ENCODE assay signal across 1 cellular context in the genomic region with DNA sequence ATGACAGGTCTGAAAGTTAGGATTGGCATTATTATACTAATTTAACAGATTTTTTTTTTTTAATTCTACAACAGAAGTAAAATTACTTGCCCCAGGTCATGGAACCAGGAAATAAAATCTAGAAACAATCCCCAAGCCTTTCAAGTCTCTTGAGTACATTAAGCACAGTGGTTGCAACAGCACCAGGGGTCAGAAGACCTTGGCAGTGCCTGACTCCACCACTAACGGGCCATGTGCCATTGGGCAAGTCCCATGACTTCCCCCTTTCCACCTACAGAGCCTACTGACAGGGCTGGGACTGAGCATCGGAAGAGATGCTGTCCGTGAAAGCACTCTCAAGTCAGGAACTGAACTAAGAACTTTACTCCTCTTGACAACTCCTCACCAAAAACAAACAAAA.
TF ChIP-seq lines count a peak whose summit lies in the region.

No MANE protein-coding gene starts in this region.

TF ChIP-seq in GM23338, 12 proteins besides CTCF, POLR2A, EP300 and RAD21 (continued from another document):
- TF ChIP-seq, protein P1, sequence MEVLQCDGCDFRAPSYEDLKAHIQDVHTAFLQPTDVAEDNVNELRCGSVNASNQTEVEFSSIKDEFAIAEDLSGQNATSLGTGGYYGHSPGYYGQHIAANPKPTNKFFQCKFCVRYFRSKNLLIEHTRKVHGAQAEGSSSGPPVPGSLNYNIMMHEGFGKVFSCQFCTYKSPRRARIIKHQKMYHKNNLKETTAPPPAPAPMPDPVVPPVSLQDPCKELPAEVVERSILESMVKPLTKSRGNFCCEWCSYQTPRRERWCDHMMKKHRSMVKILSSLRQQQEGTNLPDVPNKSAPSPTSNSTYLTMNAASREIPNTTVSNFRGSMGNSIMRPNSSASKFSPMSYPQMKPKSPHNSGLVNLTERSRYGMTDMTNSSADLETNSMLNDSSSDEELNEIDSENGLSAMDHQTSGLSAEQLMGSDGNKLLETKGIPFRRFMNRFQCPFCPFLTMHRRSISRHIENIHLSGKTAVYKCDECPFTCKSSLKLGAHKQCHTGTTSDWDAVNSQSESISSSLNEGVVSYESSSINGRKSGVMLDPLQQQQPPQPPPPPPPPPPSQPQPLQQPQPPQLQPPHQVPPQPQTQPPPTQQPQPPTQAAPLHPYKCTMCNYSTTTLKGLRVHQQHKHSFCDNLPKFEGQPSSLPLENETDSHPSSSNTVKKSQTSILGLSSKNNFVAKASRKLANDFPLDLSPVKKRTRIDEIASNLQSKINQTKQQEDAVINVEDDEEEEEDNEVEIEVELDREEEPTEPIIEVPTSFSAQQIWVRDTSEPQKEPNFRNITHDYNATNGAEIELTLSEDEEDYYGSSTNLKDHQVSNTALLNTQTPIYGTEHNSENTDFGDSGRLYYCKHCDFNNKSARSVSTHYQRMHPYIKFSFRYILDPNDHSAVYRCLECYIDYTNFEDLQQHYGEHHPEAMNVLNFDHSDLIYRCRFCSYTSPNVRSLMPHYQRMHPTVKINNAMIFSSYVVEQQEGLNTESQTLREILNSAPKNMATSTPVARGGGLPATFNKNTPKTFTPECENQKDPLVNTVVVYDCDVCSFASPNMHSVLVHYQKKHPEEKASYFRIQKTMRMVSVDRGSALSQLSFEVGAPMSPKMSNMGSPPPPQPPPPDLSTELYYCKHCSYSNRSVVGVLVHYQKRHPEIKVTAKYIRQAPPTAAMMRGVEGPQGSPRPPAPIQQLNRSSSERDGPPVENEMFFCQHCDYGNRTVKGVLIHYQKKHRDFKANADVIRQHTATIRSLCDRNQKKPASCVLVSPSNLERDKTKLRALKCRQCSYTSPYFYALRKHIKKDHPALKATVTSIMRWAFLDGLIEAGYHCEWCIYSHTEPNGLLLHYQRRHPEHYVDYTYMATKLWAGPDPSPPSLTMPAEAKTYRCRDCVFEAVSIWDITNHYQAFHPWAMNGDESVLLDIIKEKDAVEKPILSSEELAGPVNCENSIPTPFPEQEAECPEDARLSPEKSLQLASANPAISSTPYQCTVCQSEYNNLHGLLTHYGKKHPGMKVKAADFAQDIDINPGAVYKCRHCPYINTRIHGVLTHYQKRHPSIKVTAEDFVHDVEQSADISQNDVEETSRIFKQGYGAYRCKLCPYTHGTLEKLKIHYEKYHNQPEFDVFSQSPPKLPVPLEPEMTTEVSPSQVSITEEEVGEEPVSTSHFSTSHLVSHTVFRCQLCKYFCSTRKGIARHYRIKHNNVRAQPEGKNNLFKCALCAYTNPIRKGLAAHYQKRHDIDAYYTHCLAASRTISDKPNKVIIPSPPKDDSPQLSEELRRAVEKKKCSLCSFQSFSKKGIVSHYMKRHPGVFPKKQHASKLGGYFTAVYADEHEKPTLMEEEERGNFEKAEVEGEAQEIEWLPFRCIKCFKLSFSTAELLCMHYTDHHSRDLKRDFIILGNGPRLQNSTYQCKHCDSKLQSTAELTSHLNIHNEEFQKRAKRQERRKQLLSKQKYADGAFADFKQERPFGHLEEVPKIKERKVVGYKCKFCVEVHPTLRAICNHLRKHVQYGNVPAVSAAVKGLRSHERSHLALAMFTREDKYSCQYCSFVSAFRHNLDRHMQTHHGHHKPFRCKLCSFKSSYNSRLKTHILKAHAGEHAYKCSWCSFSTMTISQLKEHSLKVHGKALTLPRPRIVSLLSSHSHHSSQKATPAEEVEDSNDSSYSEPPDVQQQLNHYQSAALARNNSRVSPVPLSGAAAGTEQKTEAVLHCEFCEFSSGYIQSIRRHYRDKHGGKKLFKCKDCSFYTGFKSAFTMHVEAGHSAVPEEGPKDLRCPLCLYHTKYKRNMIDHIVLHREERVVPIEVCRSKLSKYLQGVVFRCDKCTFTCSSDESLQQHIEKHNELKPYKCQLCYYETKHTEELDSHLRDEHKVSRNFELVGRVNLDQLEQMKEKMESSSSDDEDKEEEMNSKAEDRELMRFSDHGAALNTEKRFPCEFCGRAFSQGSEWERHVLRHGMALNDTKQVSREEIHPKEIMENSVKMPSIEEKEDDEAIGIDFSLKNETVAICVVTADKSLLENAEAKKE (CRISPR knock-in tag; IDR thresholded peaks at IDR 0.05), result no peak
- TF ChIP-seq, protein P2, sequence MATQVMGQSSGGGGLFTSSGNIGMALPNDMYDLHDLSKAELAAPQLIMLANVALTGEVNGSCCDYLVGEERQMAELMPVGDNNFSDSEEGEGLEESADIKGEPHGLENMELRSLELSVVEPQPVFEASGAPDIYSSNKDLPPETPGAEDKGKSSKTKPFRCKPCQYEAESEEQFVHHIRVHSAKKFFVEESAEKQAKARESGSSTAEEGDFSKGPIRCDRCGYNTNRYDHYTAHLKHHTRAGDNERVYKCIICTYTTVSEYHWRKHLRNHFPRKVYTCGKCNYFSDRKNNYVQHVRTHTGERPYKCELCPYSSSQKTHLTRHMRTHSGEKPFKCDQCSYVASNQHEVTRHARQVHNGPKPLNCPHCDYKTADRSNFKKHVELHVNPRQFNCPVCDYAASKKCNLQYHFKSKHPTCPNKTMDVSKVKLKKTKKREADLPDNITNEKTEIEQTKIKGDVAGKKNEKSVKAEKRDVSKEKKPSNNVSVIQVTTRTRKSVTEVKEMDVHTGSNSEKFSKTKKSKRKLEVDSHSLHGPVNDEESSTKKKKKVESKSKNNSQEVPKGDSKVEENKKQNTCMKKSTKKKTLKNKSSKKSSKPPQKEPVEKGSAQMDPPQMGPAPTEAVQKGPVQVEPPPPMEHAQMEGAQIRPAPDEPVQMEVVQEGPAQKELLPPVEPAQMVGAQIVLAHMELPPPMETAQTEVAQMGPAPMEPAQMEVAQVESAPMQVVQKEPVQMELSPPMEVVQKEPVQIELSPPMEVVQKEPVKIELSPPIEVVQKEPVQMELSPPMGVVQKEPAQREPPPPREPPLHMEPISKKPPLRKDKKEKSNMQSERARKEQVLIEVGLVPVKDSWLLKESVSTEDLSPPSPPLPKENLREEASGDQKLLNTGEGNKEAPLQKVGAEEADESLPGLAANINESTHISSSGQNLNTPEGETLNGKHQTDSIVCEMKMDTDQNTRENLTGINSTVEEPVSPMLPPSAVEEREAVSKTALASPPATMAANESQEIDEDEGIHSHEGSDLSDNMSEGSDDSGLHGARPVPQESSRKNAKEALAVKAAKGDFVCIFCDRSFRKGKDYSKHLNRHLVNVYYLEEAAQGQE (IDR thresholded peaks at IDR 0.05; ENCODE audit: unreplicated experiment), result no peak
- no peak for TF ChIP-seq NANOG (IDR thresholded peaks at IDR 0.05; ENCODE audit: borderline replicate concordance)
